Comparison of ENCODE assay signal across 1 cellular context in the genomic region with DNA sequence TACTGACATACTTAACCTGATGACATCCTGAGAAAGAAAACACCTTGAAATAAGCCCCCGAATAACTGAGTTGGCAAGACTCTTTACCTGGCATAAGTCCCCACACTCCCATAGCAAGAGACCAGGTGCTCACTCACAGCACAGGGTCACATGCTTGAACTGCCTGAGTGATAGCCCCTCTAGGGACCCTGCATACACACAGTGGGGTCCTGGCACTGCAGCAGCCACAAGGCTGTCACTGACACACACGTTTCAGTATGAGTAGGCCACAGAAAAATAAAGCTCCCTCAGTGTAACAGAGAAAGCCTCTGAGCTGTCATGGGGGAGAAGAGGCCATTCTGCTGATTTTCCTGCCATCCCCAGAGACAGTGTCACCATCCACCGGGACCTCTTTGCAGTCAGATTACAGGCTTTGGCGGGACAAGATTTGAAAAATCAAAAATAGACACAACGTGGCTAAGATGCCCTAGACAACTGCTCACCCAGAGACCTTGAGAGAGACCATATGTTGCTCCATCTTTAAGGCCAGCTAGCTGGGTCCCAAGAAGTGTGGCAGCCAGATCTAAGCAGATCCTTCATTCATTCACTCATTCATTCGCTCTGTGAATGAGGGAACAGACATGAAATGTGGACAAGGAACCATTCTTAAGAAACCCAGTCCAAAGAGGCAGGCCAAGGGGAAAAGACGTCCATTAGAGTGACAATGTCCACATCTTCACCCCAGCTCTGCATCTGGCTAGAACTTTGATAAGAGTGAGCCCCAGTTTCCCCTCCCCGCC.
TF ChIP-seq lines count a peak whose summit lies in the region.

No MANE protein-coding gene starts in this region.

TF ChIP-seq in WTC11, 78 proteins besides CTCF, POLR2A, EP300 and RAD21:
- TF ChIP-seq ZNF416 (CRISPR knock-in tag; IDR thresholded peaks at IDR 0.05) (no peak), ZNF263 (CRISPR knock-in tag; IDR thresholded peaks at IDR 0.05; ENCODE audit: low read depth) (no peak), MXD4 (CRISPR knock-in tag; IDR thresholded peaks at IDR 0.05; ENCODE audit: borderline replicate concordance) (no peak), HMGA2 (CRISPR knock-in tag; IDR thresholded peaks at IDR 0.05) (no peak), PRRX2 (CRISPR knock-in tag; IDR thresholded peaks at IDR 0.05) (no peak), ZNF423 (CRISPR knock-in tag; IDR thresholded peaks at IDR 0.05) (no peak), FOXJ3 (CRISPR knock-in tag; IDR thresholded peaks at IDR 0.05; ENCODE audit: borderline replicate concordance) (no peak), TCF7 (CRISPR knock-in tag; IDR thresholded peaks at IDR 0.05; ENCODE audit: low read depth) (no peak), JUN (CRISPR knock-in tag; IDR thresholded peaks at IDR 0.05) (no peak), NFATC4 (CRISPR knock-in tag; IDR thresholded peaks at IDR 0.05) (no peak), GRHL2 (CRISPR knock-in tag; IDR thresholded peaks at IDR 0.05; ENCODE audit: insufficient replicate concordance, severe bottlenecking) (no peak), ZNF396 (CRISPR knock-in tag; IDR thresholded peaks at IDR 0.05; ENCODE audit: borderline replicate concordance) (no peak)
- TF ChIP-seq, protein P1, sequence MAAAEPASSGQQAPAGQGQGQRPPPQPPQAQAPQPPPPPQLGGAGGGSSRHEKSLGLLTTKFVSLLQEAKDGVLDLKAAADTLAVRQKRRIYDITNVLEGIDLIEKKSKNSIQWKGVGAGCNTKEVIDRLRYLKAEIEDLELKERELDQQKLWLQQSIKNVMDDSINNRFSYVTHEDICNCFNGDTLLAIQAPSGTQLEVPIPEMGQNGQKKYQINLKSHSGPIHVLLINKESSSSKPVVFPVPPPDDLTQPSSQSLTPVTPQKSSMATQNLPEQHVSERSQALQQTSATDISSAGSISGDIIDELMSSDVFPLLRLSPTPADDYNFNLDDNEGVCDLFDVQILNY (CRISPR knock-in tag; IDR thresholded peaks at IDR 0.05): no peak
- TF ChIP-seq, protein P2, sequence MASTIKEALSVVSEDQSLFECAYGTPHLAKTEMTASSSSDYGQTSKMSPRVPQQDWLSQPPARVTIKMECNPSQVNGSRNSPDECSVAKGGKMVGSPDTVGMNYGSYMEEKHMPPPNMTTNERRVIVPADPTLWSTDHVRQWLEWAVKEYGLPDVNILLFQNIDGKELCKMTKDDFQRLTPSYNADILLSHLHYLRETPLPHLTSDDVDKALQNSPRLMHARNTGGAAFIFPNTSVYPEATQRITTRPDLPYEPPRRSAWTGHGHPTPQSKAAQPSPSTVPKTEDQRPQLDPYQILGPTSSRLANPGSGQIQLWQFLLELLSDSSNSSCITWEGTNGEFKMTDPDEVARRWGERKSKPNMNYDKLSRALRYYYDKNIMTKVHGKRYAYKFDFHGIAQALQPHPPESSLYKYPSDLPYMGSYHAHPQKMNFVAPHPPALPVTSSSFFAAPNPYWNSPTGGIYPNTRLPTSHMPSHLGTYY (CRISPR knock-in tag; IDR thresholded peaks at IDR 0.05): no peak
- TF ChIP-seq, protein P3, sequence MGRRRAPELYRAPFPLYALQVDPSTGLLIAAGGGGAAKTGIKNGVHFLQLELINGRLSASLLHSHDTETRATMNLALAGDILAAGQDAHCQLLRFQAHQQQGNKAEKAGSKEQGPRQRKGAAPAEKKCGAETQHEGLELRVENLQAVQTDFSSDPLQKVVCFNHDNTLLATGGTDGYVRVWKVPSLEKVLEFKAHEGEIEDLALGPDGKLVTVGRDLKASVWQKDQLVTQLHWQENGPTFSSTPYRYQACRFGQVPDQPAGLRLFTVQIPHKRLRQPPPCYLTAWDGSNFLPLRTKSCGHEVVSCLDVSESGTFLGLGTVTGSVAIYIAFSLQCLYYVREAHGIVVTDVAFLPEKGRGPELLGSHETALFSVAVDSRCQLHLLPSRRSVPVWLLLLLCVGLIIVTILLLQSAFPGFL (CRISPR knock-in tag; IDR thresholded peaks at IDR 0.05; ENCODE audit: borderline replicate concordance): no peak
TF ChIP-seq in WTC11: peak in this region for 0.
